Comparison of ENCODE assay signal across 9 cellular contexts in the genomic region with DNA sequence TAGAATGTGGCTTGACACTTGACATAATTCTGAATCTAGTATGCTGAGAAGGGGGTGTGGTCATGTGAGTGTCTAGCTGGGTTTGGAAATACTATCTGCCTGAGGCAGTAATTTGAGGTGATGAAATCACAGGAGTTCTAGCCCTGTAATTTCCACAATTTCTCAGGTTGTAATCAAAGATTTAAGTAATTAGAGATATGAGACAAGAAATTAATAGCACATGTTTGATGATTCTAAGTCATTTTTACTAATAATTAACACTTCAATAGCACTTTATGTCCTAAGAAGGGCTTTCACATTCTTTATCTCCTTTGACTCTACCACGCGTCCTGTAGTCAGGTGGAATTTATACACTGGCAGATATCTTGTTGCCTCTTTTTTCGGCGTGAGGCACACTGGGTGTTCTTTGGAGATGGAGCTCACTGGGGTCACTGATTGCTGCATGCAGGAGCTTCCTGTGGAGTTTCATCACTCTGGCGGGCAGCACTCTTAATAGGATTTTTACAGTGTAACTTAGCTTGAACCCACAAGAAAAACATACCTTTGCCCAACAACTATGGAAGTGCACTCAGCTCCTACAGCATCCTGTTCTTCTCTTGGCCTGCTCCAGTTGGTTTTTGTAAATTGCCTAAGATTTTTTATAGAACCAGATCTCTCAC. TPM values are rescaled to one million over a fixed set of nuclear protein-coding genes. Genes with fewer than 3 reads are reported as not detected.
A peak's percentile ranks its signal among the peaks of the same experiment; 100 is the strongest.
DNase-seq lines count a peak whose midpoint lies in the region; ATAC-seq and TF ChIP-seq lines count a peak whose summit lies in the region.
"Had no signal": no experiment of that assay in that cellular context is flagged by ENCODE, and none has a peak within 500 bp of the region (broad histone marks: within the 10 kb centered on the region; RNA-seq: fewer than 3 reads in every experiment).

No MANE protein-coding gene starts in this region.

- in situ Hi-C loops in Caki2 (cut with HindIII; ENCODE audit: low pct_unique_long_range_greater_than_20kb, low sequenced_read_pairs) (no loop called here), astrocyte of the cerebellum (cut with HindIII; ENCODE audit: low sequenced_read_pairs) (no loop called here)

- H3K36me3 Mint-ChIP-seq in naive B cell = peaks cover 0 to 8% of the 10 kb centered on the region in 2 donors

- no peak for TF ChIP-seq CTCF in astrocyte of the cerebellum (IDR thresholded peaks at IDR 0.05; ENCODE audit: low read depth, low read length, missing control alignments)

- H3K9me3 Mint-ChIP-seq in naive B cell = no peaks in the 10 kb centered on the region

- H3K27ac Mint-ChIP-seq in naive B cell = peak overlapping the region in 4 of 6 donors; percentile 40 to 90 (median 48)

- H3K4me3 ChIP-seq in astrocyte of the cerebellum (ENCODE audit: low read depth, low read length) = no peak overlapping the region

- DNase-seq in Caki2 (ENCODE audit: low read depth) = peak; percentile 95
- DNase-seq in HuH-7 (ENCODE audit: low spot score) = peak; percentile 47
- DNase-seq in astrocyte of the cerebellum (ENCODE audit: low read depth) = peak; percentile 72
- DNase-seq in naive B cell = no peak
- DNase-seq in globus pallidus (ENCODE audit: low spot score) = no peak
- no peak for DNase-seq in GM19238 (ENCODE audit: insufficient read length, low spot score)
- DNase-seq in islet precursor cell = no peak
- DNase-seq: activated CD8-positive, alpha-beta memory T cell treated with anti-CD3 and anti-CD28 coated beads for 24 hours had no signal

- peaks cover 32 to 71% (median 57%) of the 10 kb centered on the region in 3 donors for H3K4me1 Mint-ChIP-seq in naive B cell

- no peaks in the 10 kb centered on the region for H3K27me3 Mint-ChIP-seq in naive B cell

- peak overlapping the region in 2 of 8 donors; percentile 44 to 99 for H3K4me3 Mint-ChIP-seq in naive B cell

- ATAC-seq in naive B cell (ENCODE audit: low read depth in 2 of 2) (no peak), GM19035 (IDR thresholded peaks at IDR 0.05; ENCODE audit: unreplicated experiment) (no peak)

RNA-seq across cellular contexts. Expression of gene AMIGO2, which starts 3.3 kb away (rescaled TPM):
- total RNA-seq in Caki2 (2014; rRNA removed; shearing (Covaris generic); ENCODE audit: low replicate concordance) = 141 and 155 TPM in 2 replicates
- 10 to 100 TPM in 1 of 6 donors, 1 to 10 TPM in 4, under 1 TPM in 1; 0.08 to 10.7 (median 6.1) TPM for polyA plus RNA-seq in naive B cell (ENCODE audit: low read depth in 6 of 6)

RNA-seq across cellular contexts. Expression of gene PCED1B, which starts 3.7 kb away (rescaled TPM):
- 1.9 TPM in 1 of 2 replicates, not detected in the other for total RNA-seq in Caki2 (2014; rRNA removed; shearing (Covaris generic); ENCODE audit: low replicate concordance)
- 10 to 100 TPM in 3 of 6 donors, 1 to 10 TPM in 3; 8.2 to 17.4 (median 11.0) TPM for polyA plus RNA-seq in naive B cell (ENCODE audit: low read depth in 6 of 6)

Comparison
In these comparisons a context has a peak if more than half of its experiments do, and no peak if none do; other contexts are left out.
1. DNase-seq: peak in Caki2 (single experiment), HuH-7 (single experiment) and astrocyte of the cerebellum (single experiment); none in naive B cell (single experiment), globus pallidus (single experiment), GM19238 (single experiment) and islet precursor cell (single experiment).